Comparison of ENCODE assay signal across 13 cellular contexts in genomic region chr13:40205771-40206240, GRCh38.
DNase-seq lines count a peak whose midpoint lies in the region; ATAC-seq, FAIRE-seq and TF ChIP-seq lines count a peak whose summit lies in the region.
"Had no signal": no experiment of that assay in that cellular context is flagged by ENCODE, and none has a peak within 500 bp of the region (broad histone marks: within the 10 kb centered on the region; RNA-seq: fewer than 3 reads in every experiment).

No MANE protein-coding gene starts in this region.

- TF ChIP-seq POLR2A in body of pancreas (IDR thresholded peaks at IDR 0.05) = no peak

- TF ChIP-seq CTCF in body of pancreas (IDR thresholded peaks at IDR 0.05) (no peak), kidney (IDR thresholded peaks at IDR 0.05; ENCODE audit: borderline replicate concordance, extremely low read depth, insufficient read depth) (no peak)

- DNase-seq in activated naive CD4-positive, alpha-beta T cell treated with anti-CD3 and anti-CD28 coated beads, Interleukin-2, amount 50 U/mL, for 16 hours = no peak
- no peak for DNase-seq in body of pancreas
- DNase-seq in COR-L47 (lab: John Stamatoyannopoulos, UW) = no peak
- DNase-seq in kidney = no peak
- DNase-seq: AML-193, NCI-H187, OCI-M1 had no signal

- H3K9me3 ChIP-seq in body of pancreas = no peaks in the 10 kb centered on the region
- no peaks in the 10 kb centered on the region for H3K9me3 ChIP-seq in mucosa of stomach (ENCODE audit: control insufficient read depth, low read length)
- peaks cover 0 to 7% of the 10 kb centered on the region in 2 donors for H3K9me3 ChIP-seq in kidney (ENCODE audit: control insufficient read depth in 1 of 2, low read length in 2 of 2)

- H3K36me3 ChIP-seq in body of pancreas (replicated peaks in 1 of 2; ENCODE audit: insufficient read depth in 1 of 2, low read depth in 2 of 2) = no peaks in the 10 kb centered on the region
- H3K36me3 ChIP-seq in mucosa of stomach (ENCODE audit: control insufficient read depth, insufficient read depth, low read length) = no peaks in the 10 kb centered on the region
- H3K36me3 ChIP-seq in urinary bladder (ENCODE audit: insufficient read depth) = no peaks in the 10 kb centered on the region
- no peaks in the 10 kb centered on the region for H3K36me3 ChIP-seq in kidney (ENCODE audit: control insufficient read depth in 1 of 2, insufficient read depth in 2 of 2, low read length in 2 of 2)

- H3K27ac Mint-ChIP-seq in activated naive CD4-positive, alpha-beta T cell treated with anti-CD3 and anti-CD28 coated beads, Interleukin-2, amount 50 U/mL, for 24 hours = peak overlapping the region; percentile 98

- peaks cover 8% of the 10 kb centered on the region for H3K9me3 Mint-ChIP-seq in activated naive CD4-positive, alpha-beta T cell treated with anti-CD3 and anti-CD28 coated beads, Interleukin-2, amount 50 U/mL, for 24 hours

- H3K4me3 ChIP-seq in body of pancreas = no peak overlapping the region
- no peak overlapping the region for H3K4me3 ChIP-seq in mucosa of stomach (ENCODE audit: low read length)
- H3K4me3 ChIP-seq in urinary bladder (ENCODE audit: low read depth, low read length) = no peak overlapping the region
- H3K4me3 ChIP-seq in kidney (ENCODE audit: low read length in 2 of 2) = no peak overlapping the region

- peak overlapping the region; percentile 61 to 84 (median 81) for H3K27ac ChIP-seq in body of pancreas
- H3K27ac ChIP-seq in urinary bladder (ENCODE audit: low read depth) = peak overlapping the region; percentile 12
- H3K27ac ChIP-seq in kidney (ENCODE audit: low read depth in 2 of 2, low read length in 2 of 2) = no peak overlapping the region

- H3K4me1 Mint-ChIP-seq in activated naive CD4-positive, alpha-beta T cell treated with anti-CD3 and anti-CD28 coated beads, Interleukin-2, amount 50 U/mL, for 24 hours = peaks cover 81% of the 10 kb centered on the region

- H3K27me3 ChIP-seq in body of pancreas (no peaks in the 10 kb centered on the region), mucosa of stomach (ENCODE audit: control insufficient read depth, insufficient read depth, low read length) (no peaks in the 10 kb centered on the region)

- peaks cover 3% of the 10 kb centered on the region for H3K36me3 Mint-ChIP-seq in activated naive CD4-positive, alpha-beta T cell treated with anti-CD3 and anti-CD28 coated beads, Interleukin-2, amount 50 U/mL, for 24 hours

- intact Hi-C loops in body of pancreas (cut with DNase I) = no loop called here
- intact Hi-C loops in kidney (cut with DNase I) = no loop called here

- no peaks in the 10 kb centered on the region for H3K27me3 Mint-ChIP-seq in activated naive CD4-positive, alpha-beta T cell treated with anti-CD3 and anti-CD28 coated beads, Interleukin-2, amount 50 U/mL, for 24 hours

- peak overlapping the region; percentile 48 for H3K9ac ChIP-seq in mucosa of stomach (ENCODE audit: low read length)
- no peak overlapping the region for H3K9ac ChIP-seq in kidney (ENCODE audit: low read length in 2 of 2)

- 59 to 62% methylated on average over 4 of the region's 4 CpGs for WGBS in body of pancreas, 2 donors
- 83% methylated on average over 4 of the region's 4 CpGs for WGBS in urinary bladder

- FAIRE-seq in kidney (lab: Jason Lieb, UNC) = no peak
- FAIRE-seq: endometrium, TTC549 had no signal

- ATAC-seq in body of pancreas (no peak), GM21619 (IDR thresholded peaks at IDR 0.05; ENCODE audit: unreplicated experiment) (no peak)

- H3K4me3 Mint-ChIP-seq in activated naive CD4-positive, alpha-beta T cell treated with anti-CD3 and anti-CD28 coated beads, Interleukin-2, amount 50 U/mL, for 24 hours = peak overlapping the region; percentile 49

- peaks cover 23% of the 10 kb centered on the region for H3K4me1 ChIP-seq in body of pancreas
- peaks cover 22% of the 10 kb centered on the region for H3K4me1 ChIP-seq in mucosa of stomach (ENCODE audit: control insufficient read depth, insufficient read depth, low read length)
- no peaks in the 10 kb centered on the region for H3K4me1 ChIP-seq in urinary bladder (ENCODE audit: insufficient read depth)
- no peaks in the 10 kb centered on the region for H3K4me1 ChIP-seq in kidney (ENCODE audit: control insufficient read depth in 1 of 2, insufficient read depth in 1 of 2, low read depth in 1 of 2, low read length in 2 of 2)

Comparison
In these comparisons a context has a peak if more than half of its experiments do, and no peak if none do; other contexts are left out.
1. H3K27ac ChIP-seq: peak in body of pancreas (4 of 4) and urinary bladder (single experiment); none in kidney (0 of 2).